Comparison of ENCODE assay signal across 1 cellular context in genomic region chr10:77564781-77565589, GRCh38.
TF ChIP-seq lines count a peak whose summit lies in the region.

No MANE protein-coding gene starts in this region.

TF ChIP-seq in WTC11, 78 proteins besides CTCF, POLR2A, EP300 and RAD21 (continued from another document):
- TF ChIP-seq ZSCAN18 (CRISPR knock-in tag; IDR thresholded peaks at IDR 0.05) (no peak), JAZF1 (CRISPR knock-in tag; IDR thresholded peaks at IDR 0.05) (no peak), ZBTB43 (CRISPR knock-in tag; IDR thresholded peaks at IDR 0.05) (0 out of 2 replicates have a peak, but pooled peaks have one; percentile 30), ERG (CRISPR knock-in tag; IDR thresholded peaks at IDR 0.05) (no peak)
- TF ChIP-seq, protein P1, sequence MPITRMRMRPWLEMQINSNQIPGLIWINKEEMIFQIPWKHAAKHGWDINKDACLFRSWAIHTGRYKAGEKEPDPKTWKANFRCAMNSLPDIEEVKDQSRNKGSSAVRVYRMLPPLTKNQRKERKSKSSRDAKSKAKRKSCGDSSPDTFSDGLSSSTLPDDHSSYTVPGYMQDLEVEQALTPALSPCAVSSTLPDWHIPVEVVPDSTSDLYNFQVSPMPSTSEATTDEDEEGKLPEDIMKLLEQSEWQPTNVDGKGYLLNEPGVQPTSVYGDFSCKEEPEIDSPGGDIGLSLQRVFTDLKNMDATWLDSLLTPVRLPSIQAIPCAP (CRISPR knock-in tag; IDR thresholded peaks at IDR 0.05): no peak
